24 cellular contexts compared by ENCODE assay signal in genomic region chr16:23668873-23669272, GRCh38. TPM values are rescaled to one million over a fixed set of nuclear protein-coding genes. Genes with fewer than 3 reads are reported as not detected.
"Had no signal": no experiment of that assay in that cellular context is flagged by ENCODE, and none has a peak within 500 bp of the region (broad histone marks: within the 10 kb centered on the region; RNA-seq: fewer than 3 reads in every experiment).

No MANE protein-coding gene starts in this region.

- H3K4me3 ChIP-seq: gastrocnemius medialis, heart right ventricle, left ventricle myocardium inferior, lower lobe of right lung, neural progenitor cell, ovary, testis, tibial nerve, upper lobe of right lung, vagina had no signal

- H3K36me3 ChIP-seq: neural progenitor cell, ovary had no signal

- H3K4me1 ChIP-seq: lower lobe of right lung, testis, tibial nerve, upper lobe of right lung, vagina had no signal

- H2AFZ ChIP-seq: neural progenitor cell had no signal

- H3K4me2 ChIP-seq: neural progenitor cell had no signal

- H3K27me3 ChIP-seq: gastrocnemius medialis, heart right ventricle, neural progenitor cell, ovary, testis, tibial nerve, upper lobe of right lung, vagina had no signal

- DNase-seq: effector memory CD8-positive, alpha-beta T cell; erythroblast; gastrocnemius medialis; heart right ventricle; hypothalamus; islet precursor cell; left ventricle myocardium inferior; lower lobe of right lung; nucleus accumbens; ovary; stimulated activated CD4-positive, alpha-beta T cell treated with anti-CD3 and anti-CD28 coated beads, Interleukin-2, amount 100 ng/mL, for 24 hours; stimulated activated CD4-positive, alpha-beta T cell treated with anti-CD3 and anti-CD28 coated beads, Interleukin-4, amount 100 ng/mL, for 4 hours; stimulated activated naive B cell treated with anti-CD40 and anti-IgM and Interleukin-4, amounts not matched to agents 10 μg/mL and 1 μg/mL and 100 μg/mL, for 72 hours; stimulated activated naive CD8-positive, alpha-beta T cell treated with anti-CD3 and anti-CD28 coated beads, Interleukin-15, amount 100 ng/mL, for 72 hours; testis; upper lobe of right lung had no signal

- H3K27ac ChIP-seq: heart right ventricle, left ventricle myocardium inferior, lower lobe of right lung, neural progenitor cell, ovary, testis, tibial nerve, upper lobe of right lung, vagina had no signal

- H3K9me3 ChIP-seq: gastrocnemius medialis, heart right ventricle, left ventricle myocardium inferior, lower lobe of right lung, ovary, testis, tibial nerve, upper lobe of right lung, vagina had no signal

- H3K9ac ChIP-seq: neural progenitor cell had no signal

- ATAC-seq: effector memory CD8-positive, alpha-beta T cell; gastrocnemius medialis; lower lobe of right lung; natural killer cell treated with Interleukin-12 subunit alpha and Interleukin-12 subunit beta and Interleukin-15 and Interleukin-18, amount 100 ng/mL, for 72 hours; sciatic nerve; stimulated activated naive B cell treated with anti-CD40 and anti-IgM and Interleukin-4, amounts not matched to agents 10 μg/mL and 1 μg/mL and 100 μg/mL, for 72 hours; stimulated activated naive CD8-positive, alpha-beta T cell treated with anti-CD3 and anti-CD28 coated beads, Interleukin-15, amount 100 ng/mL, for 72 hours; upper lobe of right lung had no signal

RNA-seq across cellular contexts. Expression of gene ERN2, which starts 44.1 kb away (rescaled TPM):
- total RNA-seq: left ventricle myocardium inferior; natural killer cell treated with Interleukin-12 subunit alpha and Interleukin-12 subunit beta and Interleukin-15 and Interleukin-18, amount 100 ng/mL, for 72 hours; posterior vena cava; sciatic nerve; skeletal muscle tissue; subcutaneous adipose tissue; tibial nerve; vagina had no signal
